Comparison of ENCODE assay signal across 9 cellular contexts in genomic region chr19:14116918-14117578, GRCh38. TPM values are rescaled to one million over a fixed set of nuclear protein-coding genes. Genes with fewer than 3 reads are reported as not detected.
A peak's percentile ranks its signal among the peaks of the same experiment; 100 is the strongest.
DNase-seq lines count a peak whose midpoint lies in the region; ATAC-seq, FAIRE-seq and TF ChIP-seq lines count a peak whose summit lies in the region.
"Had no signal": no experiment of that assay in that cellular context is flagged by ENCODE, and none has a peak within 500 bp of the region (broad histone marks: within the 10 kb centered on the region; RNA-seq: fewer than 3 reads in every experiment).

No MANE protein-coding gene starts in this region.

- H3K27ac Mint-ChIP-seq in osteocyte (ENCODE audit: unreplicated experiment) = peak overlapping the region; percentile 65

- peak overlapping the region; percentile 88 for H3K4me3 Mint-ChIP-seq in osteocyte (ENCODE audit: unreplicated experiment)

- no peak for DNase-seq in fibroblast of mammary gland (ENCODE audit: low read depth)
- DNase-seq in osteocyte (ENCODE audit: extremely low spot score, unreplicated experiment) = no peak
- no peak for DNase-seq in NCI-H526 treated with DMSO at 0.1 percent for 48 hours (lab: John Stamatoyannopoulos, UW)
- DNase-seq in HTR-8/SVneo (ENCODE audit: insufficient read length, low spot score) = no peak
- no peak for DNase-seq in AML-193 (lab: John Stamatoyannopoulos, UW)

- no peaks in the 10 kb centered on the region for H3K9me2 ChIP-seq in DOHH2 (replicated peaks; ENCODE audit: control insufficient read depth, low read length)

- H3K9me3 Mint-ChIP-seq in osteocyte (ENCODE audit: unreplicated experiment) = no peaks in the 10 kb centered on the region

- H3K36me3 ChIP-seq in DOHH2 (ENCODE audit: control insufficient read depth, low read length) = peaks cover 9% of the 10 kb centered on the region

- H3K4me2 ChIP-seq in DOHH2 (ENCODE audit: low read length) = peak overlapping the region; percentile 67

- H3K27me3 Mint-ChIP-seq in osteocyte (ENCODE audit: unreplicated experiment) = no peaks in the 10 kb centered on the region

- no peak for FAIRE-seq in HTR-8/SVneo (lab: Jason Lieb, UNC)

- H3K27ac ChIP-seq in DOHH2 (ENCODE audit: low read depth, low read length) = no peak overlapping the region

- peaks cover 36% of the 10 kb centered on the region for H3K79me2 ChIP-seq in DOHH2 (ENCODE audit: control insufficient read depth, low read length)

- H3K27me3 ChIP-seq in DOHH2 (ENCODE audit: control insufficient read depth, low read length) = no peaks in the 10 kb centered on the region

- no peaks in the 10 kb centered on the region for H3K36me3 Mint-ChIP-seq in osteocyte (ENCODE audit: unreplicated experiment)

- H4K20me1 ChIP-seq in DOHH2 (ENCODE audit: control insufficient read depth, insufficient read depth, low read depth, low read length) = peaks cover 8% of the 10 kb centered on the region; the same call in 1 of the 2 replicates

- H3K9me3 ChIP-seq in DOHH2 (ENCODE audit: control insufficient read depth, insufficient read depth, low read length) = no peaks in the 10 kb centered on the region

- H3F3A ChIP-seq in DOHH2 (ENCODE audit: control insufficient read depth, insufficient read depth) = peaks cover 21% of the 10 kb centered on the region

- peaks cover 36% of the 10 kb centered on the region for H3K4me1 ChIP-seq in DOHH2 (ENCODE audit: control insufficient read depth, low read length)

- ATAC-seq in HG02852 (IDR thresholded peaks at IDR 0.05; ENCODE audit: unreplicated experiment) = peak; percentile 0
- ATAC-seq in activated CD4-positive, CD25-positive, alpha-beta regulatory T cell treated with anti-CD3 and anti-CD28 coated beads, Interleukin-2, amount 50 U/mL, for 24 hours = peak; percentile 0

- H3K4me1 Mint-ChIP-seq in osteocyte (ENCODE audit: unreplicated experiment) = peaks cover 49% of the 10 kb centered on the region

- TF ChIP-seq CTCF in DOHH2 (IDR thresholded peaks at IDR 0.05; ENCODE audit: low read depth, low read length, poor library complexity, severe bottlenecking) = no peak
- no peak for TF ChIP-seq CTCF in fibroblast of mammary gland (conservative IDR thresholded peaks at IDR 0.05; ENCODE audit: control insufficient read depth, insufficient read depth, low read depth, low read length)
- TF ChIP-seq CTCF in osteocyte (IDR thresholded peaks at IDR 0.05) = no peak

- H3K4me3 ChIP-seq in DOHH2 (ENCODE audit: low read length) (peak overlapping the region; percentile 81), fibroblast of mammary gland (ENCODE audit: control insufficient read depth, low read depth, low read length) (peak overlapping the region; percentile 74)

RNA-seq across cellular contexts. Expression of gene PRKACA, which starts 0.5 kb away (rescaled TPM):
- 109 and 115 TPM in 2 replicates for total RNA-seq in osteocyte

RNA-seq across cellular contexts. Expression of gene ASF1B, which starts 19.3 kb away (rescaled TPM):
- 4.5 and 5.5 TPM in 2 replicates for total RNA-seq in osteocyte

RNA-seq across cellular contexts. Expression of gene SAMD1, which starts 26.5 kb away (rescaled TPM):
- total RNA-seq in osteocyte = 34.9 and 38.9 TPM in 2 replicates

RNA-seq across cellular contexts. Expression of gene C19orf67, which starts 31.5 kb away (rescaled TPM):
- 0.54 TPM in 1 of 2 replicates, not detected in the other for total RNA-seq in osteocyte
- total RNA-seq: NCI-H460 had no signal

RNA-seq across cellular contexts. Expression of gene MISP3, which starts 44.5 kb away (rescaled TPM):
- total RNA-seq in osteocyte = 1.8 and 2.1 TPM in 2 replicates
